Comparison of ENCODE assay signal across 9 cellular contexts in genomic region chr12:2813214-2813554, GRCh38. TPM values are rescaled to one million over a fixed set of nuclear protein-coding genes. Genes with fewer than 3 reads are reported as not detected.
DNase-seq lines count a peak whose midpoint lies in the region; ATAC-seq and TF ChIP-seq lines count a peak whose summit lies in the region.
"Had no signal": no experiment of that assay in that cellular context is flagged by ENCODE, and none has a peak within 500 bp of the region (broad histone marks: within the 10 kb centered on the region; RNA-seq: fewer than 3 reads in every experiment).

No MANE protein-coding gene starts in this region.

- DNase-seq in CD4-positive, CD25-positive, alpha-beta regulatory T cell, result no peak
- DNase-seq in MG63, result no peak
- DNase-seq in neural progenitor cell (ENCODE audit: low spot score), result no peak
- DNase-seq in NCI-H2171 (lab: John Stamatoyannopoulos, UW), result no peak
- DNase-seq in amniotic stem cell (lab: John Stamatoyannopoulos, UW), result no peak
- no peak for DNase-seq in mesenteric fat pad (ENCODE audit: low spot score)
- DNase-seq in T1000 (lab: John Stamatoyannopoulos, UW), result no peak

- H3K4me3 ChIP-seq in CD4-positive, CD25-positive, alpha-beta regulatory T cell (ENCODE audit: low read depth, low read length), result peak overlapping the region; percentile 97
- H3K4me3 ChIP-seq in MG63, result peak overlapping the region; percentile 84
- H3K4me3 ChIP-seq in endocrine pancreas (ENCODE audit: control insufficient read depth, insufficient read depth, low read length), result peak overlapping the region; percentile 96
- H3K4me3 ChIP-seq in neural progenitor cell, result peak overlapping the region; percentile 69

- no peak for TF ChIP-seq CTCF in neural progenitor cell (IDR thresholded peaks at IDR 0.05)

- peaks cover 27% of the 10 kb centered on the region for H3K79me2 ChIP-seq in neural progenitor cell (ENCODE audit: low read depth)

- H3K4me1 Mint-ChIP-seq in CD4-positive, CD25-positive, alpha-beta regulatory T cell, result peaks cover 3 to 52% (median 21%) of the 10 kb centered on the region in 4 donors
- H3K4me1 Mint-ChIP-seq in neural progenitor cell, result peaks cover 19% of the 10 kb centered on the region

- peaks cover 8% of the 10 kb centered on the region for H3K36me3 Mint-ChIP-seq in CD4-positive, CD25-positive, alpha-beta regulatory T cell
- H3K36me3 Mint-ChIP-seq in neural progenitor cell, result peaks cover 12% of the 10 kb centered on the region

- peak overlapping the region; percentile 90 for H3K27ac ChIP-seq in CD4-positive, CD25-positive, alpha-beta regulatory T cell (ENCODE audit: insufficient read depth, low read length, poor library complexity, severe bottlenecking)
- peak overlapping the region; percentile 74 for H3K27ac ChIP-seq in neural progenitor cell

- H3K4me1 ChIP-seq in CD4-positive, CD25-positive, alpha-beta regulatory T cell (ENCODE audit: control insufficient read depth, insufficient read depth, low read length, poor library complexity, severe bottlenecking), result peaks cover 22% of the 10 kb centered on the region
- H3K4me1 ChIP-seq in endocrine pancreas (ENCODE audit: control insufficient read depth, insufficient read depth, low read length), result peaks cover 7% of the 10 kb centered on the region
- H3K4me1 ChIP-seq in neural progenitor cell, result no peaks in the 10 kb centered on the region

- no peaks in the 10 kb centered on the region for H3K9me3 Mint-ChIP-seq in CD4-positive, CD25-positive, alpha-beta regulatory T cell
- H3K9me3 Mint-ChIP-seq in neural progenitor cell, result no peaks in the 10 kb centered on the region

- H3K9ac ChIP-seq in endocrine pancreas (ENCODE audit: control insufficient read depth, insufficient read depth, low read length), result peak overlapping the region; percentile 75
- peak overlapping the region; percentile 25 for H3K9ac ChIP-seq in neural progenitor cell

- peak overlapping the region; percentile 98 to 100 (median 100) for H3K27ac Mint-ChIP-seq in CD4-positive, CD25-positive, alpha-beta regulatory T cell
- peak overlapping the region; percentile 1 for H3K27ac Mint-ChIP-seq in neural progenitor cell

- no peaks in the 10 kb centered on the region for H3K27me3 ChIP-seq in CD4-positive, CD25-positive, alpha-beta regulatory T cell (ENCODE audit: control insufficient read depth, insufficient read depth, low read length)
- H3K27me3 ChIP-seq in MG63 (no peaks in the 10 kb centered on the region), endocrine pancreas (ENCODE audit: control insufficient read depth, insufficient read depth, low read length) (no peaks in the 10 kb centered on the region), neural progenitor cell (no peaks in the 10 kb centered on the region)

- peaks cover 5% of the 10 kb centered on the region for H4K20me1 ChIP-seq in neural progenitor cell (ENCODE audit: low read depth)

- peaks cover 5% of the 10 kb centered on the region for H3K27me3 Mint-ChIP-seq in CD4-positive, CD25-positive, alpha-beta regulatory T cell
- no peaks in the 10 kb centered on the region for H3K27me3 Mint-ChIP-seq in neural progenitor cell (ENCODE audit: insufficient read depth, low read depth)

- peaks cover 16% of the 10 kb centered on the region for H3K36me3 ChIP-seq in CD4-positive, CD25-positive, alpha-beta regulatory T cell (ENCODE audit: control insufficient read depth, insufficient read depth, low read length)
- peaks cover 19% of the 10 kb centered on the region for H3K36me3 ChIP-seq in MG63
- no peaks in the 10 kb centered on the region for H3K36me3 ChIP-seq in endocrine pancreas (ENCODE audit: control insufficient read depth, insufficient read depth, low read length)
- no peaks in the 10 kb centered on the region for H3K36me3 ChIP-seq in neural progenitor cell

- peak overlapping the region; percentile 81 for H3K4me2 ChIP-seq in neural progenitor cell

- peak overlapping the region; percentile 90 for H2AFZ ChIP-seq in neural progenitor cell (replicated peaks)

- H3F3A ChIP-seq in neural progenitor cell (ENCODE audit: low read depth), result peaks cover 13% of the 10 kb centered on the region

- H3K4me3 Mint-ChIP-seq in CD4-positive, CD25-positive, alpha-beta regulatory T cell, result peak overlapping the region; percentile 94 to 99 (median 96)
- H3K4me3 Mint-ChIP-seq in neural progenitor cell, result peak overlapping the region; percentile 100

- H3K9me3 ChIP-seq in CD4-positive, CD25-positive, alpha-beta regulatory T cell (ENCODE audit: control insufficient read depth in 2 of 2, low read length in 2 of 2), result no peaks in the 10 kb centered on the region
- no peaks in the 10 kb centered on the region for H3K9me3 ChIP-seq in MG63
- H3K9me3 ChIP-seq in endocrine pancreas (ENCODE audit: control insufficient read depth, low read length), result no peaks in the 10 kb centered on the region
- H3K9me3 ChIP-seq in neural progenitor cell (ENCODE audit: low read depth), result no peaks in the 10 kb centered on the region

- no peak for ATAC-seq in CD4-positive, CD25-positive, alpha-beta regulatory T cell (ENCODE audit: low read depth in 2 of 2)

RNA-seq across cellular contexts. Expression of gene ITFG2, which starts 0.7 kb away (rescaled TPM):
- total RNA-seq in CD4-positive, CD25-positive, alpha-beta regulatory T cell, result 80.0 TPM
- polyA plus RNA-seq in CD4-positive, CD25-positive, alpha-beta regulatory T cell, result 10 to 100 TPM; 38.8 to 53.4 (median 45.5) TPM
- total RNA-seq in MG63 (2014; rRNA removed; shearing (Covaris generic); ENCODE audit: low replicate concordance), result 12.5 and 14.6 TPM in 2 replicates
- total RNA-seq in neural progenitor cell (ENCODE audit: low replicate concordance), result 12.0 and 24.0 TPM in 2 replicates
- total RNA-seq in mesenteric fat pad, result 23.4 TPM

RNA-seq across cellular contexts. Expression of gene FKBP4, which starts 18.4 kb away (rescaled TPM):
- total RNA-seq in CD4-positive, CD25-positive, alpha-beta regulatory T cell, result 46.6 TPM
- polyA plus RNA-seq in CD4-positive, CD25-positive, alpha-beta regulatory T cell, result 10 to 100 TPM; 22.0 to 29.7 (median 27.4) TPM
- 94.6 and 105 TPM in 2 replicates for total RNA-seq in MG63 (2014; rRNA removed; shearing (Covaris generic); ENCODE audit: low replicate concordance)
- total RNA-seq in neural progenitor cell (ENCODE audit: low replicate concordance), result 45.3 and 58.6 TPM in 2 replicates
- total RNA-seq in mesenteric fat pad, result 51.3 TPM

RNA-seq across cellular contexts. Expression of gene NRIP2, which starts 21.7 kb away (rescaled TPM):
- total RNA-seq in CD4-positive, CD25-positive, alpha-beta regulatory T cell, result not detected
- polyA plus RNA-seq in CD4-positive, CD25-positive, alpha-beta regulatory T cell, result 1 to 10 TPM in 2 of 4 donors, under 1 TPM in 2; 0.77 to 1.2 (median 1.0) TPM
- total RNA-seq in MG63 (2014; rRNA removed; shearing (Covaris generic); ENCODE audit: low replicate concordance), result not detected in 2 replicates
- total RNA-seq in neural progenitor cell (ENCODE audit: low replicate concordance), result 0.09 and 0.65 TPM in 2 replicates
- 1.3 TPM for total RNA-seq in mesenteric fat pad
- total RNA-seq: glomerular endothelial cell had no signal

RNA-seq across cellular contexts. Expression of gene TEX52, which starts 43.7 kb away (rescaled TPM):
- total RNA-seq in CD4-positive, CD25-positive, alpha-beta regulatory T cell, result not detected
- not detected for polyA plus RNA-seq in CD4-positive, CD25-positive, alpha-beta regulatory T cell
- not detected in 2 replicates for total RNA-seq in MG63 (2014; rRNA removed; shearing (Covaris generic); ENCODE audit: low replicate concordance)
- total RNA-seq in neural progenitor cell (ENCODE audit: low replicate concordance) (not detected in 2 replicates), mesenteric fat pad (not detected)
- total RNA-seq: glomerular endothelial cell had no signal
